Comparison of ENCODE assay signal across 1 cellular context in the genomic region with DNA sequence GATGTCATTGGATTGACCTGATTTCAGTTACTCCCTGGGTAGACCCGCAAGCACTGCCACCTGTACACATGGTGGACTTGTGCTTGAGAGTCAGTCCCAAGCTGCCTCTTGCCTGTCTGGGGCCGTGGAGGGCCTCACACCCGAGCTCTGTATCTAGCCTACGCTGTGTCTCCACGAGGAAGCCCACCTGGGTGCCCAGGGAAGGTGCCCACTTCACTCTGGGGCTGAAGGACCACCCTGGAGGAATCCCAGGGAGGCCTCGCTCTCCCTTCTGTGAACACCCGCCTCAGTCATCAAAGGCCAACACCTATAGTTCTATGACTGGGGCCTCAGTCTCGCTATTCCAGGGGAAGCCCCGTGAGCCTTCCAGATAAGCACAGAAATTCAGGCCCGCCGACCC.
TF ChIP-seq lines count a peak whose summit lies in the region.

No MANE protein-coding gene starts in this region.

TF ChIP-seq in H1, 55 proteins besides CTCF, POLR2A, EP300 and RAD21:
- TF ChIP-seq, protein P1, sequence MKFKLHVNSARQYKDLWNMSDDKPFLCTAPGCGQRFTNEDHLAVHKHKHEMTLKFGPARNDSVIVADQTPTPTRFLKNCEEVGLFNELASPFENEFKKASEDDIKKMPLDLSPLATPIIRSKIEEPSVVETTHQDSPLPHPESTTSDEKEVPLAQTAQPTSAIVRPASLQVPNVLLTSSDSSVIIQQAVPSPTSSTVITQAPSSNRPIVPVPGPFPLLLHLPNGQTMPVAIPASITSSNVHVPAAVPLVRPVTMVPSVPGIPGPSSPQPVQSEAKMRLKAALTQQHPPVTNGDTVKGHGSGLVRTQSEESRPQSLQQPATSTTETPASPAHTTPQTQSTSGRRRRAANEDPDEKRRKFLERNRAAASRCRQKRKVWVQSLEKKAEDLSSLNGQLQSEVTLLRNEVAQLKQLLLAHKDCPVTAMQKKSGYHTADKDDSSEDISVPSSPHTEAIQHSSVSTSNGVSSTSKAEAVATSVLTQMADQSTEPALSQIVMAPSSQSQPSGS (IDR thresholded peaks at IDR 0.05; ENCODE audit: low read length) = no peak
- TF ChIP-seq, protein P2, sequence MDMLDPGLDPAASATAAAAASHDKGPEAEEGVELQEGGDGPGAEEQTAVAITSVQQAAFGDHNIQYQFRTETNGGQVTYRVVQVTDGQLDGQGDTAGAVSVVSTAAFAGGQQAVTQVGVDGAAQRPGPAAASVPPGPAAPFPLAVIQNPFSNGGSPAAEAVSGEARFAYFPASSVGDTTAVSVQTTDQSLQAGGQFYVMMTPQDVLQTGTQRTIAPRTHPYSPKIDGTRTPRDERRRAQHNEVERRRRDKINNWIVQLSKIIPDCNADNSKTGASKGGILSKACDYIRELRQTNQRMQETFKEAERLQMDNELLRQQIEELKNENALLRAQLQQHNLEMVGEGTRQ (IDR thresholded peaks at IDR 0.05; ENCODE audit: low read length) = no peak
- no peak for TF ChIP-seq FOSL1 (IDR thresholded peaks at IDR 0.05; ENCODE audit: insufficient read depth, low read depth, low read length)
- no peak for TF ChIP-seq JUN (IDR thresholded peaks at IDR 0.05; ENCODE audit: low read depth, low read length)
- TF ChIP-seq RXRA (IDR thresholded peaks at IDR 0.05; ENCODE audit: insufficient read depth, low read depth, low read length) = no peak
- no peak for TF ChIP-seq GTF2F1 (IDR thresholded peaks at IDR 0.05; ENCODE audit: borderline replicate concordance, low read depth, low read length)
- no peak for TF ChIP-seq HDAC6 (IDR thresholded peaks at IDR 0.05; ENCODE audit: low read depth, low read length)
- TF ChIP-seq TCF12 (IDR thresholded peaks at IDR 0.05; ENCODE audit: low read depth, low read length) = no peak
- TF ChIP-seq SIRT6 (IDR thresholded peaks at IDR 0.05; ENCODE audit: low read length) = no peak
- TF ChIP-seq, protein P3, sequence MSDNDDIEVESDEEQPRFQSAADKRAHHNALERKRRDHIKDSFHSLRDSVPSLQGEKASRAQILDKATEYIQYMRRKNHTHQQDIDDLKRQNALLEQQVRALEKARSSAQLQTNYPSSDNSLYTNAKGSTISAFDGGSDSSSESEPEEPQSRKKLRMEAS (IDR thresholded peaks at IDR 0.05) = no peak
- no peak for TF ChIP-seq CREB1 (IDR thresholded peaks at IDR 0.05)
